In the genomic region with DNA sequence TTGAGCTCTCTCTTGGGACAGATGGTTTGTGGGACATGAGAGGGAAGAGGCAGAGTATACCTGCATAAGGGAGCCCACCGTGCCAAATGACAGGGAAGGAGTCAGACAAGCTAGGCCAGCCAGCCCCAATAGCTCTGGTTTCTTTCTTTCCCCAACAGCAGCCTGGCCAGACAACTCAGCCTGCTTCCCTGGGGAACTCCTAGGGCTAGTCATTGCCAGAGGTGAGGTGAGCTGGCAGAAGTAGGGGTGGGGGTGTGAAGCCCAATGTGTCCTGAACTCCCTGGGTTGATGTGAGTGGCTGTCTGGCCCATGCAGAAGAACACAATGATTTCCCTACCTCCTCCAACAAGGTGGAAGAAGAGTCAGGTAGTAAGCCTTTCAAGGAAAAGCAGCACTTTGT, we compare ENCODE assay signal across 1 cellular context.
TF ChIP-seq lines count a peak whose summit lies in the region.

No MANE protein-coding gene starts in this region.

TF ChIP-seq in GM12878, 131 proteins besides CTCF, POLR2A, EP300 and RAD21 (continued from another document):
- TF ChIP-seq ZNF217 (IDR thresholded peaks at IDR 0.05) (no peak), E2F4 (IDR thresholded peaks at IDR 0.05; ENCODE audit: low read depth, low read length) (no peak), RAD51 (IDR thresholded peaks at IDR 0.05) (no peak), STAT1 (conservative IDR thresholded peaks at IDR 0.05) (no peak), E4F1 (IDR thresholded peaks at IDR 0.05; ENCODE audit: borderline replicate concordance, partially characterized antibody) (no peak), RCOR1 (conservative IDR thresholded peaks at IDR 0.05; ENCODE audit: low read depth, low read length) (no peak), MYB (IDR thresholded peaks at IDR 0.05; ENCODE audit: borderline replicate concordance, low read depth, low read length) (no peak)
- TF ChIP-seq, protein P1, sequence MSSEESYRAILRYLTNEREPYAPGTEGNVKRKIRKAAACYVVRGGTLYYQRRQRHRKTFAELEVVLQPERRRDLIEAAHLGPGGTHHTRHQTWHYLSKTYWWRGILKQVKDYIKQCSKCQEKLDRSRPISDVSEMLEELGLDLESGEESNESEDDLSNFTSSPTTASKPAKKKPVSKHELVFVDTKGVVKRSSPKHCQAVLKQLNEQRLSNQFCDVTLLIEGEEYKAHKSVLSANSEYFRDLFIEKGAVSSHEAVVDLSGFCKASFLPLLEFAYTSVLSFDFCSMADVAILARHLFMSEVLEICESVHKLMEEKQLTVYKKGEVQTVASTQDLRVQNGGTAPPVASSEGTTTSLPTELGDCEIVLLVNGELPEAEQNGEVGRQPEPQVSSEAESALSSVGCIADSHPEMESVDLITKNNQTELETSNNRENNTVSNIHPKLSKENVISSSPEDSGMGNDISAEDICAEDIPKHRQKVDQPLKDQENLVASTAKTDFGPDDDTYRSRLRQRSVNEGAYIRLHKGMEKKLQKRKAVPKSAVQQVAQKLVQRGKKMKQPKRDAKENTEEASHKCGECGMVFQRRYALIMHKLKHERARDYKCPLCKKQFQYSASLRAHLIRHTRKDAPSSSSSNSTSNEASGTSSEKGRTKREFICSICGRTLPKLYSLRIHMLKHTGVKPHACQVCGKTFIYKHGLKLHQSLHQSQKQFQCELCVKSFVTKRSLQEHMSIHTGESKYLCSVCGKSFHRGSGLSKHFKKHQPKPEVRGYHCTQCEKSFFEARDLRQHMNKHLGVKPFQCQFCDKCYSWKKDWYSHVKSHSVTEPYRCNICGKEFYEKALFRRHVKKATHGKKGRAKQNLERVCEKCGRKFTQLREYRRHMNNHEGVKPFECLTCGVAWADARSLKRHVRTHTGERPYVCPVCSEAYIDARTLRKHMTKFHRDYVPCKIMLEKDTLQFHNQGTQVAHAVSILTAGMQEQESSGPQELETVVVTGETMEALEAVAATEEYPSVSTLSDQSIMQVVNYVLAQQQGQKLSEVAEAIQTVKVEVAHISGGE (CRISPR knock-in tag; IDR thresholded peaks at IDR 0.05): no peak
